ENCODE assay signal across 21 cellular contexts in the genomic region with DNA sequence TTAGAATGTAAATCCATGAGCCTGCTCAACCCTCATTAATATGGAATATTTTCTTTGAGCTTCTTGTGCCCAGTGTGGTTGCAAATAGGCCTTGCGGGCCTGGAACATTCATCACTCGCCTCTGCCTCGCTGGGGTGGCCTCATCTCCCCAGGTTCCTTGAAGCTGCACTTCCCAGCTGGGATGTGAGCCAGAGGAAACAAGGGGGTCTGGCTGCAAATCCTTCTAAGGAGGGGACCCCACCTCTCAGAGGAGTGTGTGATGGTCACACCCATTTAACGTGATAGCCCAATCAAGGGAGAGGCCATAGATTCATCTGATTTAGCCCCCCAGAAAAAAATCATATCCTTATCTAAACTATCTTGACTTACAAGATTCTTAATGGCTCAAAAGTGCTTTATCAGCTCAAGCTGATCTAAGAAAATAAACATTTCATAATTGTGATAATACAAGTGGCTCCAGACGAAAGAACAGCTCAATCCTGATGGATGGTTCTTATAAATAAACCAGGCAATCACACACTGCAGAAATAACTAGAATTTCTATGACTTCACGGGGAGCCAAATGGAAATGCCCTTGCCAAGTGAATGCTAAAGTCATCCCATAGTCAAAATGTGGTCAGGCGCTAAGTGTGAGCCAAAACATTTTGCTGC.
DNase-seq lines count a peak whose midpoint lies in the region; ATAC-seq, FAIRE-seq and TF ChIP-seq lines count a peak whose summit lies in the region.
"Had no signal": no experiment of that assay in that cellular context is flagged by ENCODE, and none has a peak within 500 bp of the region (broad histone marks: within the 10 kb centered on the region; RNA-seq: fewer than 3 reads in every experiment).

No MANE protein-coding gene starts in this region.

- H3K4me1 ChIP-seq in astrocyte (ENCODE audit: insufficient read depth, low read length) (peaks cover 42% of the 10 kb centered on the region), urinary bladder (ENCODE audit: insufficient read depth) (peaks cover 3% of the 10 kb centered on the region)

- H3K9me3 Mint-ChIP-seq in activated CD8-positive, alpha-beta memory T cell treated with anti-CD3 and anti-CD28 coated beads, Interleukin-2, amount 10 ng/mL, durations not matched to agents 7 days and 5 days (ENCODE audit: low read depth) = no peaks in the 10 kb centered on the region
- no peaks in the 10 kb centered on the region for H3K9me3 Mint-ChIP-seq in astrocyte (ENCODE audit: unreplicated experiment)
- no peaks in the 10 kb centered on the region for H3K9me3 Mint-ChIP-seq in activated T-helper 1 cell treated with anti-CD3 and anti-CD28 coated beads, Interleukin-12 subunit alpha, Interleukin-12 subunit beta, Interleukin-2, Interleukin-4 antibody, amounts not matched to agents 30 ng/mL and 10 ng/mL and 1 ng/mL, durations not matched to agents 14 hours and 24 hours and 36 hours
- H3K9me3 Mint-ChIP-seq: activated T-helper 17 cell treated with anti-CD3 and anti-CD28 coated beads, Interleukin-2, amount 50 U/mL, for 72 hours; dendritic cell treated with granulocyte-macrophage colony-stimulating factor and Interleukin-4, amounts not matched to agents 40 ng/mL and 50 ng/mL, for 4 days had no signal

- no peaks in the 10 kb centered on the region for H3K9me3 ChIP-seq in astrocyte (ENCODE audit: insufficient read depth, low read depth, low read length)
- H3K9me3 ChIP-seq: thoracic aorta had no signal

- no peak overlapping the region for H3K27ac Mint-ChIP-seq in activated CD8-positive, alpha-beta memory T cell treated with anti-CD3 and anti-CD28 coated beads, Interleukin-2, amount 10 ng/mL, durations not matched to agents 7 days and 5 days
- no peak overlapping the region for H3K27ac Mint-ChIP-seq in astrocyte (ENCODE audit: unreplicated experiment)
- H3K27ac Mint-ChIP-seq in activated T-helper 1 cell treated with anti-CD3 and anti-CD28 coated beads, Interleukin-12 subunit alpha, Interleukin-12 subunit beta, Interleukin-2, Interleukin-4 antibody, amounts not matched to agents 30 ng/mL and 10 ng/mL and 1 ng/mL, durations not matched to agents 14 hours and 24 hours and 36 hours = no peak overlapping the region
- H3K27ac Mint-ChIP-seq: activated CD8-positive, alpha-beta T cell treated with anti-CD3 and anti-CD28 coated beads, Interleukin-2, amount 10 ng/mL, durations not matched to agents 7 days and 5 days; activated T-helper 17 cell treated with anti-CD3 and anti-CD28 coated beads, Interleukin-2, amount 50 U/mL, for 72 hours; CD4-positive, alpha-beta memory T cell; dendritic cell treated with granulocyte-macrophage colony-stimulating factor and Interleukin-4, amounts not matched to agents 40 ng/mL and 50 ng/mL, for 4 days had no signal

- peaks cover 6% of the 10 kb centered on the region for H3K27me3 Mint-ChIP-seq in activated CD8-positive, alpha-beta memory T cell treated with anti-CD3 and anti-CD28 coated beads, Interleukin-2, amount 10 ng/mL, durations not matched to agents 7 days and 5 days
- no peaks in the 10 kb centered on the region for H3K27me3 Mint-ChIP-seq in astrocyte (ENCODE audit: low read depth, unreplicated experiment)
- H3K27me3 Mint-ChIP-seq in activated T-helper 1 cell treated with anti-CD3 and anti-CD28 coated beads, Interleukin-12 subunit alpha, Interleukin-12 subunit beta, Interleukin-2, Interleukin-4 antibody, amounts not matched to agents 30 ng/mL and 10 ng/mL and 1 ng/mL, durations not matched to agents 14 hours and 24 hours and 36 hours (ENCODE audit: insufficient read depth) = peaks cover 14% of the 10 kb centered on the region
- H3K27me3 Mint-ChIP-seq: activated T-helper 17 cell treated with anti-CD3 and anti-CD28 coated beads, Interleukin-2, amount 50 U/mL, for 72 hours; dendritic cell treated with granulocyte-macrophage colony-stimulating factor and Interleukin-4, amounts not matched to agents 40 ng/mL and 50 ng/mL, for 4 days had no signal

- peaks cover 13% of the 10 kb centered on the region for H3K4me1 Mint-ChIP-seq in activated CD8-positive, alpha-beta memory T cell treated with anti-CD3 and anti-CD28 coated beads, Interleukin-2, amount 10 ng/mL, durations not matched to agents 7 days and 5 days
- H3K4me1 Mint-ChIP-seq in astrocyte (ENCODE audit: low read depth, unreplicated experiment) = peaks cover 14% of the 10 kb centered on the region
- peaks cover 12% of the 10 kb centered on the region for H3K4me1 Mint-ChIP-seq in activated T-helper 1 cell treated with anti-CD3 and anti-CD28 coated beads, Interleukin-12 subunit alpha, Interleukin-12 subunit beta, Interleukin-2, Interleukin-4 antibody, amounts not matched to agents 30 ng/mL and 10 ng/mL and 1 ng/mL, durations not matched to agents 14 hours and 24 hours and 36 hours (ENCODE audit: low read depth)

- peaks cover 6% of the 10 kb centered on the region for H3K36me3 Mint-ChIP-seq in activated CD8-positive, alpha-beta memory T cell treated with anti-CD3 and anti-CD28 coated beads, Interleukin-2, amount 10 ng/mL, durations not matched to agents 7 days and 5 days
- no peaks in the 10 kb centered on the region for H3K36me3 Mint-ChIP-seq in astrocyte (ENCODE audit: low read depth, unreplicated experiment)
- peaks cover 4% of the 10 kb centered on the region for H3K36me3 Mint-ChIP-seq in activated T-helper 1 cell treated with anti-CD3 and anti-CD28 coated beads, Interleukin-12 subunit alpha, Interleukin-12 subunit beta, Interleukin-2, Interleukin-4 antibody, amounts not matched to agents 30 ng/mL and 10 ng/mL and 1 ng/mL, durations not matched to agents 14 hours and 24 hours and 36 hours (ENCODE audit: low read depth)
- H3K36me3 Mint-ChIP-seq: CD4-positive, alpha-beta memory T cell had no signal

- H3K79me2 ChIP-seq in astrocyte (ENCODE audit: insufficient read depth, low read length) = no peaks in the 10 kb centered on the region

- no peaks in the 10 kb centered on the region for H3K27me3 ChIP-seq in astrocyte (ENCODE audit: insufficient read depth, low read length)

- peak overlapping the region; percentile 70 for H3K27ac ChIP-seq in astrocyte (ENCODE audit: low read depth, low read length)
- peak overlapping the region; percentile 48 for H3K27ac ChIP-seq in urinary bladder (ENCODE audit: low read depth)
- H3K27ac ChIP-seq: 22Rv1, thoracic aorta had no signal

- no peaks in the 10 kb centered on the region for H4K20me1 ChIP-seq in astrocyte (ENCODE audit: insufficient read depth, low read length)

- H3K4me3 ChIP-seq in astrocyte (ENCODE audit: insufficient read depth, low read depth, low read length) (no peak overlapping the region), urinary bladder (ENCODE audit: low read depth, low read length) (no peak overlapping the region)
- H3K4me3 ChIP-seq: thoracic aorta had no signal

- DNase-seq in activated CD8-positive, alpha-beta memory T cell treated with anti-CD3 and anti-CD28 coated beads, Interleukin-2, amount 50 U/mL, for 48 hours = peak; percentile 13
- no peak for DNase-seq in activated CD8-positive, alpha-beta memory T cell treated with anti-CD3 and anti-CD28 coated beads, Interleukin-2, amount 10 ng/mL, durations not matched to agents 7 days and 5 days
- DNase-seq in astrocyte (ENCODE audit: low read depth) = peak; percentile 95
- peak; percentile 88 for DNase-seq in iris pigment epithelial cell (ENCODE audit: low read depth)
- DNase-seq in activated T-helper 1 cell treated with anti-CD3 and anti-CD28 coated beads, Interleukin-12 subunit alpha, Interleukin-12 subunit beta, Interleukin-2, Interleukin-4 antibody, amounts not matched to agents 30 ng/mL and 10 ng/mL and 1 ng/mL, durations not matched to agents 14 hours and 24 hours and 36 hours (ENCODE audit: low spot score) = no peak
- no peak for DNase-seq in activated effector memory CD4-positive, alpha-beta T cell treated with anti-CD3 and anti-CD28 coated beads, Interleukin-2, amount 50 U/mL, for 16 hours
- DNase-seq in kidney tubule cell (ENCODE audit: low spot score) = no peak
- DNase-seq: activated CD8-positive, alpha-beta T cell treated with anti-CD3 and anti-CD28 coated beads, Interleukin-2, amount 10 ng/mL, durations not matched to agents 7 days and 5 days; CD4-positive, alpha-beta memory T cell; NCI-H2107; PC-3; stimulated activated CD4-positive, alpha-beta T cell treated with anti-CD3 and anti-CD28 coated beads, Interleukin-1b, Interleukin-23, amount 100 ng/mL, for 48 hours; SW 1271 had no signal

- no peak for TF ChIP-seq CTCF in astrocyte (IDR thresholded peaks at IDR 0.05; ENCODE audit: insufficient read depth, low read depth, low read length)

- no peak for FAIRE-seq in astrocyte (lab: Jason Lieb, UNC)
- FAIRE-seq: GM12892, H1 had no signal

- H3K4me3 Mint-ChIP-seq in activated CD8-positive, alpha-beta memory T cell treated with anti-CD3 and anti-CD28 coated beads, Interleukin-2, amount 10 ng/mL, durations not matched to agents 7 days and 5 days = no peak overlapping the region
- H3K4me3 Mint-ChIP-seq in astrocyte (ENCODE audit: unreplicated experiment) = no peak overlapping the region
- no peak overlapping the region for H3K4me3 Mint-ChIP-seq in activated T-helper 1 cell treated with anti-CD3 and anti-CD28 coated beads, Interleukin-12 subunit alpha, Interleukin-12 subunit beta, Interleukin-2, Interleukin-4 antibody, amounts not matched to agents 30 ng/mL and 10 ng/mL and 1 ng/mL, durations not matched to agents 14 hours and 24 hours and 36 hours
- H3K4me3 Mint-ChIP-seq: activated CD8-positive, alpha-beta T cell treated with anti-CD3 and anti-CD28 coated beads, Interleukin-2, amount 10 ng/mL, durations not matched to agents 7 days and 5 days; activated T-helper 17 cell treated with anti-CD3 and anti-CD28 coated beads, Interleukin-2, amount 50 U/mL, for 72 hours; CD4-positive, alpha-beta memory T cell; dendritic cell treated with granulocyte-macrophage colony-stimulating factor and Interleukin-4, amounts not matched to agents 40 ng/mL and 50 ng/mL, for 4 days had no signal

- CTCF ChIA-PET in activated CD8-positive, alpha-beta memory T cell treated with anti-CD3 and anti-CD28 coated beads, Interleukin-2, amount 10 ng/mL, durations not matched to agents 7 days and 5 days (lab: Charles Lee) = interaction anchor here (1.0 to 1.9 kb wide), 2 partner anchors 11 to 20 kb away, joined by 3 to 5 read pairs; no protein-coding TSS in a partner anchor

- peak overlapping the region; percentile 48 for H3K9ac ChIP-seq in astrocyte (ENCODE audit: low read length)

- H2AFZ ChIP-seq in astrocyte (ENCODE audit: low read depth, low read length) = no peak overlapping the region

- intact Hi-C loops in activated T-helper 1 cell treated with anti-CD3 and anti-CD28 coated beads, Interleukin-12 subunit alpha, Interleukin-12 subunit beta, Interleukin-2, Interleukin-4 antibody, amounts not matched to agents 30 ng/mL and 10 ng/mL and 1 ng/mL, durations not matched to agents 14 hours and 24 hours and 36 hours (cut with micrococcal nuclease) = no loop called here

- WGBS in urinary bladder = 31% methylated on average over 7 of the region's 7 CpGs

- peak overlapping the region; percentile 51 for H3K4me2 ChIP-seq in astrocyte (ENCODE audit: low read length)

- H3K36me3 ChIP-seq in astrocyte (ENCODE audit: insufficient read depth, low read length) (no peaks in the 10 kb centered on the region), urinary bladder (ENCODE audit: insufficient read depth) (no peaks in the 10 kb centered on the region)
- H3K36me3 ChIP-seq: thoracic aorta had no signal

- ATAC-seq in activated CD8-positive, alpha-beta memory T cell treated with anti-CD3 and anti-CD28 coated beads, Interleukin-2, amount 10 ng/mL, durations not matched to agents 7 days and 5 days = no peak
- ATAC-seq: activated CD8-positive, alpha-beta T cell treated with anti-CD3 and anti-CD28 coated beads, Interleukin-2, amount 10 ng/mL, durations not matched to agents 7 days and 5 days; activated T-helper 17 cell treated with anti-CD3 and anti-CD28 coated beads, Interleukin-2, amount 50 U/mL, for 72 hours; esophagus mucosa; PC-3 had no signal

Comparison
In these comparisons a context has a peak if more than half of its experiments do, and no peak if none do; other contexts are left out.
1. DNase-seq: peak in activated CD8-positive, alpha-beta memory T cell treated with anti-CD3 and anti-CD28 coated beads, Interleukin-2, amount 50 U/mL, for 48 hours (single experiment), astrocyte (single experiment) and iris pigment epithelial cell (single experiment); none in activated CD8-positive, alpha-beta memory T cell treated with anti-CD3 and anti-CD28 coated beads, Interleukin-2, amount 10 ng/mL, durations not matched to agents 7 days and 5 days (single experiment), activated T-helper 1 cell treated with anti-CD3 and anti-CD28 coated beads, Interleukin-12 subunit alpha, Interleukin-12 subunit beta, Interleukin-2, Interleukin-4 antibody, amounts not matched to agents 30 ng/mL and 10 ng/mL and 1 ng/mL, durations not matched to agents 14 hours and 24 hours and 36 hours (single experiment), activated effector memory CD4-positive, alpha-beta T cell treated with anti-CD3 and anti-CD28 coated beads, Interleukin-2, amount 50 U/mL, for 16 hours (single experiment) and kidney tubule cell (single experiment).